1 cellular context compared by ENCODE assay signal in the genomic region with DNA sequence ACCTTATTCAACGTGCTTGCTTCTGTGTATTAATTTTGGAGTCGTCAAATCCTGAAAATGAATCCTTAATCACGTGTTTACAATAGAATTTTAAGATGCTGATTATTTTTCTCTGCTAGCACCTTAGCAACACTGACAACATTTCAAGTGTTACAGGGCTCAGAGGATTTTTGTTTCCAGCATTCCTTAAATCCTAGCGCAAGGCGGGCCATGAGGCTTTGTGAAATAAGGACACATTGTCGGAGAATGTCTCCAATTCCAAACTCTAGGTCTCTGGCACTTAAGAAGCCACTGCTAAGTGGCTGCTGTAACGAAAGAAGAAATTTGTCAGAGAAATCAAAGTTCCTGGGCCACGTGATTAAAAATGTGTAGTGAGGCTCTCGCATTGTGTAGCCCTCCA.
TF ChIP-seq lines count a peak whose summit lies in the region.

No MANE protein-coding gene starts in this region.

TF ChIP-seq in neural cell, 6 proteins besides CTCF, POLR2A, EP300 and RAD21 (continued from another document):
- no peak for TF ChIP-seq EZH2 (IDR thresholded peaks at IDR 0.05; ENCODE audit: borderline replicate concordance, insufficient read depth, low read length, poor library complexity, severe bottlenecking)
- TF ChIP-seq TAF1 (IDR thresholded peaks at IDR 0.05; ENCODE audit: low read depth) = no peak
- no peak for TF ChIP-seq MXI1 (conservative IDR thresholded peaks at IDR 0.05; ENCODE audit: poor library complexity, severe bottlenecking)
- TF ChIP-seq SMC3 (conservative IDR thresholded peaks at IDR 0.05; ENCODE audit: poor library complexity) = no peak
- TF ChIP-seq POLR2AphosphoS5 (IDR thresholded peaks at IDR 0.05) = no peak
TF ChIP-seq in neural cell: peak in this region for 0.
